Comparison of ENCODE assay signal across 8 cellular contexts in genomic region chr9:114503522-114504340, GRCh38. TPM values are rescaled to one million over a fixed set of nuclear protein-coding genes. Genes with fewer than 3 reads are reported as not detected.
DNase-seq lines count a peak whose midpoint lies in the region; ATAC-seq and TF ChIP-seq lines count a peak whose summit lies in the region.

No MANE protein-coding gene starts in this region.

- peak overlapping the region; percentile 70; the same call in 1 of the 2 replicates for H3K9ac ChIP-seq in ES-I3 (ENCODE audit: low read depth, low read length)

- TF ChIP-seq CTCF in PC-9 (conservative IDR thresholded peaks at IDR 0.05) (no peak), epithelial cell of esophagus (IDR thresholded peaks at IDR 0.05; ENCODE audit: insufficient read depth, low read depth, low read length, missing control alignments) (no peak)

- H3K4me3 ChIP-seq in PC-9 (peak overlapping the region; percentile 82; the same call in 1 of the 2 replicates), epithelial cell of esophagus (ENCODE audit: low read length) (peak overlapping the region; percentile 68)

- H2AFZ ChIP-seq in PC-9, result no peak overlapping the region

- H3K4me2 ChIP-seq in PC-9, result peak overlapping the region; percentile 90

- no peaks in the 10 kb centered on the region for H3K9me2 ChIP-seq in PC-9 (ENCODE audit: insufficient read depth)

- H3F3A ChIP-seq in PC-9 (ENCODE audit: insufficient read depth, low read depth), result peaks cover 10% of the 10 kb centered on the region; the same call in 1 of the 2 replicates

- H3K79me2 ChIP-seq in PC-9 (ENCODE audit: low read depth), result no peaks in the 10 kb centered on the region

- peaks cover 30% of the 10 kb centered on the region for H3K4me1 ChIP-seq in ES-I3 (ENCODE audit: insufficient read depth, low read length)
- peaks cover 35% of the 10 kb centered on the region for H3K4me1 ChIP-seq in PC-9 (replicated peaks; ENCODE audit: insufficient read depth)

- POLR2A ChIA-PET in PC-9 (lab: Charles Lee; ENCODE audit: unreplicated experiment), result interaction anchor here (0.5 to 0.7 kb wide), 3 partner anchors 19 to 108 kb away, joined by 3 to 6 read pairs (median 5); partner anchors contain the start of genes ATP6V1G1 and TMEM268

- CTCF ChIA-PET in PC-9 (lab: Charles Lee), result interaction anchor here (0.6 to 1.0 kb wide), 4 partner anchors 16 to 84 kb away, joined by 3 read pairs; partner anchors contain the start of gene ATP6V1G1

- intact Hi-C loops in PC-9 (cut with micrococcal nuclease; ENCODE audit: unreplicated experiment), result loop anchor here (1.0 kb wide), 1 partner anchor 16 kb away; no protein-coding TSS in a partner anchor

- no peaks in the 10 kb centered on the region for H3K9me3 ChIP-seq in ES-I3 (ENCODE audit: control insufficient read depth, insufficient read depth, low read length)
- H3K9me3 ChIP-seq in PC-9 (ENCODE audit: insufficient read depth, low read depth), result no peaks in the 10 kb centered on the region

- no peak overlapping the region for H3K27ac ChIP-seq in PC-9

- DNase-seq in PC-9 (no peak), epithelial cell of esophagus (ENCODE audit: low read depth) (no peak), putamen (ENCODE audit: low spot score) (peak; percentile 32), SIG-M5 (lab: John Stamatoyannopoulos, UW) (no peak), OCI-M1 (lab: John Stamatoyannopoulos, UW) (no peak)
- no peak for DNase-seq in central memory CD4-positive, alpha-beta T cell

- no peak for ATAC-seq in GM21390 (IDR thresholded peaks at IDR 0.05; ENCODE audit: unreplicated experiment)

- no peaks in the 10 kb centered on the region for H3K27me3 ChIP-seq in PC-9 (ENCODE audit: insufficient read depth, low read depth)

- H4K20me1 ChIP-seq in PC-9 (ENCODE audit: insufficient read depth), result no peaks in the 10 kb centered on the region

- no peaks in the 10 kb centered on the region for H3K36me3 ChIP-seq in ES-I3 (ENCODE audit: insufficient read depth, low read length)
- H3K36me3 ChIP-seq in PC-9 (ENCODE audit: low read depth), result no peaks in the 10 kb centered on the region

- BruUV-seq in PC-9 (replicated peaks; lab: Mats Ljungman, UMichigan), result no TSS peak

RNA-seq across cellular contexts. Expression of gene WHRN, which starts 1.5 kb away (rescaled TPM):
- 19.8 and 21.9 TPM in 2 replicates for total RNA-seq in PC-9 (2021)
